ENCODE assay signal across 13 cellular contexts in the genomic region with DNA sequence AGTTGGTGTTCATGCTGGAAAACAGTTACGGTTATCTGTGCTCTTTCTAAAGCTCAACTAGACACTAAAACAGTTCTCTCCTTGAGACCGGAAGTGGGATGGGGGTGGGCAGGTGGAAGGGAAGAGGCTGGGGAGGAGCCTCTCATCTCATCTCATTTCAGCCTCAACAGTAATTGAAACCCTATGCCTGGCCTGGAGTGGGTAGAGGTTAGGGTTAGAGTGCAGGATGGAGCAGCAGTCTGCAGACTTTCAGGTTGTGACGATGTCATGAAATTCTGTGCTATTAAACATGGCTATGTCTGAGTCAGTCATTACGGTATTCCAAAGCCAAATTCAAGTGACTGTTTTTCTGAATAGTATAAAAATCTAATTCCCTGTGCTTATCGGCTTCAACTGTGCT.
DNase-seq lines count a peak whose midpoint lies in the region; ATAC-seq, FAIRE-seq and TF ChIP-seq lines count a peak whose summit lies in the region.
"Had no signal": no experiment of that assay in that cellular context is flagged by ENCODE, and none has a peak within 500 bp of the region (broad histone marks: within the 10 kb centered on the region; RNA-seq: fewer than 3 reads in every experiment).

No MANE protein-coding gene starts in this region.

- peaks cover 12 to 38% (median 25%) of the 10 kb centered on the region in 11 experiments; a peak in 21 of 22 replicates for H3K36me3 ChIP-seq in BLaER1 treated with 17β-estradiol and CSF1 and Interleukin-3, amounts not matched to agents 10 nM and 100 nM
- H3K36me3 ChIP-seq in endothelial cell of umbilical vein (ENCODE audit: control insufficient read depth in 2 of 2, extremely low read depth in 1 of 2, insufficient read depth in 2 of 2, low read length in 2 of 2), result peaks cover 4 to 12% of the 10 kb centered on the region in 2 experiments

- H3K4me1 ChIP-seq in BLaER1 treated with 17β-estradiol and CSF1 and Interleukin-3, amounts not matched to agents 10 nM and 100 nM, result peaks cover 25 to 61% (median 50%) of the 10 kb centered on the region in 10 experiments
- no peaks in the 10 kb centered on the region for H3K4me1 ChIP-seq in endothelial cell of umbilical vein (ENCODE audit: control insufficient read depth, extremely low read depth, insufficient read depth, low read length)

- intact Hi-C loops in endothelial cell of umbilical vein (cut with micrococcal nuclease), result no loop called here

- POLR2A ChIA-PET in endothelial cell of umbilical vein (lab: Charles Lee), result no interaction called here

- dilution Hi-C loops in endothelial cell of umbilical vein (cut with MboI; ENCODE audit: extremely low pct_ligation_motif_present, low sequenced_read_pairs), result no loop called here

- CTCF ChIA-PET in endothelial cell of umbilical vein (lab: Charles Lee), result interaction anchor here (1.9 to 2.3 kb wide), 2 partner anchors 10 to 40 kb away, joined by 5 to 7 read pairs; no protein-coding TSS in a partner anchor

- no peaks in the 10 kb centered on the region for H3K9me3 ChIP-seq in BLaER1 treated with 17β-estradiol and CSF1 and Interleukin-3, amounts not matched to agents 10 nM and 100 nM (replicated peaks in 1 of 11)
- no peaks in the 10 kb centered on the region for H3K9me3 ChIP-seq in endothelial cell of umbilical vein (replicated peaks; ENCODE audit: control insufficient read depth, insufficient read depth, low read length)

- H4K20me1 ChIP-seq in BLaER1 treated with 17β-estradiol and CSF1 and Interleukin-3, amounts not matched to agents 10 nM and 100 nM, result peaks cover 0 to 16% (median 0%) of the 10 kb centered on the region in 11 experiments; a peak in 2 of 22 replicates
- H4K20me1 ChIP-seq in endothelial cell of umbilical vein (replicated peaks; ENCODE audit: control insufficient read depth, extremely low read depth, insufficient read depth, low read length), result no peaks in the 10 kb centered on the region

- no peak overlapping the region for H3K9ac ChIP-seq in BLaER1 treated with 17β-estradiol and CSF1 and Interleukin-3, amounts not matched to agents 10 nM and 100 nM
- H3K9ac ChIP-seq in endothelial cell of umbilical vein (replicated peaks; ENCODE audit: extremely low read depth, insufficient read depth, low read length), result no peak overlapping the region

- TF ChIP-seq POLR2A in endothelial cell of umbilical vein (IDR thresholded peaks at IDR 0.05; ENCODE audit: low read depth, low read length), result peak; percentile 10

- BruUV-seq in endothelial cell of umbilical vein (replicated peaks; lab: Mats Ljungman, UMichigan), result no TSS peak

- H3K79me2 ChIP-seq in endothelial cell of umbilical vein (ENCODE audit: control insufficient read depth, insufficient read depth, low read length), result no peaks in the 10 kb centered on the region

- DNase-seq in DMS153 (lab: John Stamatoyannopoulos, UW) (peak; percentile 38), MV-4-11 (lab: John Stamatoyannopoulos, UW) (peak; percentile 42), endothelial cell of umbilical vein (ENCODE audit: low read depth, low spot score) (no peak), ecto neural progenitor cell (ENCODE audit: low spot score) (no peak), HuH-7 (ENCODE audit: low spot score) (no peak)
- DNase-seq: activated CD8-positive, alpha-beta memory T cell treated with anti-CD3 and anti-CD28 coated beads for 24 hours; amniotic stem cell; Karpas-422; NCI-H2171 had no signal

- H3K4me3 ChIP-seq in BLaER1 treated with 17β-estradiol and CSF1 and Interleukin-3, amounts not matched to agents 10 nM and 100 nM, result no peak overlapping the region
- no peak overlapping the region for H3K4me3 ChIP-seq in endothelial cell of umbilical vein (replicated peaks in 1 of 3; ENCODE audit: insufficient read depth in 1 of 3, low read depth in 1 of 3, low read length in 3 of 3)
- H3K4me3 ChIP-seq: coronary artery, skin epidermis had no signal

- H3K27ac ChIP-seq in BLaER1 treated with 17β-estradiol and CSF1 and Interleukin-3, amounts not matched to agents 10 nM and 100 nM, result peak overlapping the region in 1 of 11 experiments; percentile 24; a peak in 1 of 22 replicates
- no peak overlapping the region for H3K27ac ChIP-seq in endothelial cell of umbilical vein (ENCODE audit: insufficient read depth, low read depth, low read length)
- H3K27ac ChIP-seq: coronary artery, skin epidermis had no signal

- no peaks in the 10 kb centered on the region for H3K9me1 ChIP-seq in endothelial cell of umbilical vein (replicated peaks; ENCODE audit: control insufficient read depth, extremely low read depth, insufficient read depth, low read length)

- no peak for ATAC-seq in GM19023 (IDR thresholded peaks at IDR 0.05; ENCODE audit: unreplicated experiment)

- H3K27me3 ChIP-seq in BLaER1 treated with 17β-estradiol and CSF1 and Interleukin-3, amounts not matched to agents 10 nM and 100 nM, result no peaks in the 10 kb centered on the region
- peaks cover 4 to 9% of the 10 kb centered on the region in 2 experiments for H3K27me3 ChIP-seq in endothelial cell of umbilical vein (ENCODE audit: control insufficient read depth in 2 of 2, insufficient read depth in 2 of 2, low read length in 2 of 2)

- peak overlapping the region; percentile 25 to 82 (median 51); a peak in 21 of 22 replicates for H3K4me2 ChIP-seq in BLaER1 treated with 17β-estradiol and CSF1 and Interleukin-3, amounts not matched to agents 10 nM and 100 nM
- no peak overlapping the region for H3K4me2 ChIP-seq in endothelial cell of umbilical vein (ENCODE audit: insufficient read depth, low read length)

- no peak for FAIRE-seq in endothelial cell of umbilical vein (lab: Jason Lieb, UNC)

- no peak for TF ChIP-seq CTCF in endothelial cell of umbilical vein (IDR thresholded peaks at IDR 0.05; ENCODE audit: extremely low read depth in 1 of 2, insufficient read depth in 1 of 2, low read depth in 1 of 2, low read length in 2 of 2)

- H2AFZ ChIP-seq in endothelial cell of umbilical vein (ENCODE audit: low read depth, low read length), result no peak overlapping the region

TF ChIP-seq in endothelial cell of umbilical vein, 7 proteins besides CTCF, POLR2A, EP300 and RAD21:
- TF ChIP-seq MYC (IDR thresholded peaks at IDR 0.05; ENCODE audit: low read depth, low read length) (no peak), GATA2 (IDR thresholded peaks at IDR 0.05; ENCODE audit: insufficient read depth, insufficient read length, low read depth, low read length) (no peak), EZH2 (IDR thresholded peaks at IDR 0.05; ENCODE audit: borderline replicate concordance, low read depth, low read length, severe bottlenecking) (no peak), POLR2AphosphoS5 (IDR thresholded peaks at IDR 0.05; ENCODE audit: insufficient read depth, low read depth, low read length) (no peak), JUN (IDR thresholded peaks at IDR 0.05; ENCODE audit: borderline replicate concordance, insufficient read depth, insufficient read length, low read depth) (no peak), FOS (IDR thresholded peaks at IDR 0.05; ENCODE audit: borderline replicate concordance, insufficient read depth, low read length) (no peak)
- TF ChIP-seq, protein P1, sequence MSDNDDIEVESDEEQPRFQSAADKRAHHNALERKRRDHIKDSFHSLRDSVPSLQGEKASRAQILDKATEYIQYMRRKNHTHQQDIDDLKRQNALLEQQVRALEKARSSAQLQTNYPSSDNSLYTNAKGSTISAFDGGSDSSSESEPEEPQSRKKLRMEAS (IDR thresholded peaks at IDR 0.05; ENCODE audit: insufficient read depth, insufficient read length), result no peak

Comparison
In these comparisons a context has a peak if more than half of its experiments do, and no peak if none do; other contexts are left out.
1. DNase-seq: peak in DMS153 (single experiment) and MV-4-11 (single experiment); none in endothelial cell of umbilical vein (single experiment), ecto neural progenitor cell (single experiment) and HuH-7 (single experiment).